ENCODE assay signal across 8 cellular contexts in genomic region chr9:33817327-33818166, GRCh38. TPM values are rescaled to one million over a fixed set of nuclear protein-coding genes. Genes with fewer than 3 reads are reported as not detected.
DNase-seq lines count a peak whose midpoint lies in the region; ATAC-seq and TF ChIP-seq lines count a peak whose summit lies in the region.

No MANE protein-coding gene starts in this region.

- H3K4me2 ChIP-seq in GM23248 (ENCODE audit: unreplicated experiment): peak overlapping the region; percentile 58

- H3F3A ChIP-seq in GM23248 (ENCODE audit: insufficient read depth): peaks cover 54% of the 10 kb centered on the region

- CTCF ChIA-PET in WTC11 (lab: Charles Lee): interaction anchor here (0.6 to 1.4 kb wide), 3 partner anchors 80 to 366 kb away, joined by 3 to 5 read pairs (median 3); no protein-coding TSS in a partner anchor

- no peaks in the 10 kb centered on the region for H3K36me3 Mint-ChIP-seq in WTC11

- no peaks in the 10 kb centered on the region for H3K9me3 ChIP-seq in GM23248 (ENCODE audit: low read depth)

- TF ChIP-seq CTCF in WTC11 (IDR thresholded peaks at IDR 0.05) (no peak), cardiac fibroblast (IDR thresholded peaks at IDR 0.05; ENCODE audit: low read depth, low read length) (peak; percentile 25)

- H3K27me3 Mint-ChIP-seq in WTC11 (ENCODE audit: low read depth): no peaks in the 10 kb centered on the region

- H3K79me2 ChIP-seq in GM23248 (ENCODE audit: insufficient read depth): peaks cover 43% of the 10 kb centered on the region

- DNase-seq in GM23248 (peak; percentile 89), M059J (ENCODE audit: low read depth) (peak; percentile 79), WTC11 (ENCODE audit: low spot score) (peak; percentile 62), cardiac fibroblast (ENCODE audit: low read depth in 2 of 2) (peak; percentile 72 to 73), islet precursor cell (peak; percentile 92)
- peak; percentile 47 for DNase-seq in stimulated activated CD4-positive, alpha-beta T cell treated with anti-CD3 and anti-CD28 coated beads, Interleukin-12 subunit alpha, Interleukin-12 subunit beta, amount 100 ng/mL, for 4 hours

- POLR2A ChIA-PET in WTC11 (lab: Charles Lee): no interaction called here

- no peaks in the 10 kb centered on the region for H3K9me3 Mint-ChIP-seq in WTC11

- H4K20me1 ChIP-seq in GM23248 (ENCODE audit: insufficient read depth): peaks cover 6% of the 10 kb centered on the region; the same call in 1 of the 2 replicates

- H3K4me3 Mint-ChIP-seq in WTC11: peak overlapping the region; percentile 86

- no peak overlapping the region for H3K27ac Mint-ChIP-seq in WTC11

- H3K4me1 Mint-ChIP-seq in WTC11: peaks cover 36% of the 10 kb centered on the region

- peak overlapping the region; percentile 94 for H3K4me3 ChIP-seq in GM08714 (ENCODE audit: low read length)
- peak overlapping the region; percentile 87 for H3K4me3 ChIP-seq in GM23248
- peak overlapping the region; percentile 85 to 90 for H3K4me3 ChIP-seq in cardiac fibroblast (replicated peaks in 1 of 2; ENCODE audit: low read depth in 2 of 2, low read length in 2 of 2)

- peak overlapping the region; percentile 99 for H3K9ac ChIP-seq in GM23248

- no peaks in the 10 kb centered on the region for H3K36me3 ChIP-seq in GM23248 (ENCODE audit: low read depth)

- H3K27me3 ChIP-seq in GM23248 (replicated peaks; ENCODE audit: insufficient read depth): no peaks in the 10 kb centered on the region

- no peaks in the 10 kb centered on the region for H3K9me2 ChIP-seq in GM23248 (ENCODE audit: insufficient read depth)

- H2AFZ ChIP-seq in GM23248: 0 out of 2 replicates have a peak overlapping the region, but pooled peaks have one; percentile 36

- peak; percentile 50 for ATAC-seq in WTC11
- no peak for ATAC-seq in HG03135 (IDR thresholded peaks at IDR 0.05; ENCODE audit: unreplicated experiment)

- peak overlapping the region; percentile 95 for H3K27ac ChIP-seq in GM23248

- 1 to 3% methylated on average over 32 to 54 of the region's 81 CpGs for WGBS in GM23248 (ENCODE audit: low coverage in 1 of 2, low lambda C conversion rate in 2 of 2, missing lambda C conversion rate in 2 of 2), 2 experiments

- in situ Hi-C loops in GM23248 (cut with MboI): no loop called here

- peaks cover 45% of the 10 kb centered on the region for H3K4me1 ChIP-seq in GM23248 (ENCODE audit: insufficient read depth)

TF ChIP-seq in WTC11, 78 proteins besides CTCF, POLR2A, EP300 and RAD21:
- 0 out of 2 replicates have a peak, but pooled peaks have one; percentile 3 for TF ChIP-seq E2F5 (CRISPR knock-in tag; IDR thresholded peaks at IDR 0.05)
- 0 out of 2 replicates have a peak, but pooled peaks have one; percentile 34 for TF ChIP-seq E2F1 (CRISPR knock-in tag; IDR thresholded peaks at IDR 0.05)
- TF ChIP-seq CREM (CRISPR knock-in tag; IDR thresholded peaks at IDR 0.05): no peak
- TF ChIP-seq HMGXB4 (CRISPR knock-in tag; IDR thresholded peaks at IDR 0.05): no peak
- TF ChIP-seq AFF4 (CRISPR knock-in tag; IDR thresholded peaks at IDR 0.05; ENCODE audit: borderline replicate concordance): no peak
- TF ChIP-seq ERG (CRISPR knock-in tag; IDR thresholded peaks at IDR 0.05): peak; percentile 23; the same call in 1 of the 2 replicates
- TF ChIP-seq FOXP1 (CRISPR knock-in tag; IDR thresholded peaks at IDR 0.05; ENCODE audit: borderline replicate concordance): 0 out of 2 replicates have a peak, but pooled peaks have one; percentile 66
- 0 out of 2 replicates have a peak, but pooled peaks have one; percentile 43 for TF ChIP-seq ZNF416 (CRISPR knock-in tag; IDR thresholded peaks at IDR 0.05)

RNA-seq across cellular contexts. Expression of gene UBE2R2, which starts 0.6 kb away (rescaled TPM):
- 15.9 and 18.9 TPM in 2 replicates for total RNA-seq in GM23248 (2014; rRNA removed; shearing (Covaris generic))
- 16.0 and 18.1 TPM in 2 replicates for polyA plus RNA-seq in GM23248 (2016; fragmentation: Nextera tagmentation; extraction: Ambion mirVana)
- total RNA-seq in M059J (2014; rRNA removed; shearing (Covaris generic)): 21.4 and 31.9 TPM in 2 replicates
- total RNA-seq in WTC11 (2021): 45.0 to 50.3 TPM (median 50.1 TPM) in 3 replicates

RNA-seq across cellular contexts. Expression of gene PRSS3, which starts 22.2 kb away (rescaled TPM):
- total RNA-seq in GM23248 (2014; rRNA removed; shearing (Covaris generic)): 15.1 and 30.7 TPM in 2 replicates
- polyA plus RNA-seq in GM23248 (2016; fragmentation: Nextera tagmentation; extraction: Ambion mirVana): 48.2 and 53.3 TPM in 2 replicates
- 0.74 and 3.1 TPM in 2 replicates for total RNA-seq in M059J (2014; rRNA removed; shearing (Covaris generic))
- total RNA-seq in WTC11 (2021): 1.1 to 1.8 TPM (median 1.6 TPM) in 3 replicates
